Comparison of ENCODE assay signal across 21 cellular contexts in the genomic region with DNA sequence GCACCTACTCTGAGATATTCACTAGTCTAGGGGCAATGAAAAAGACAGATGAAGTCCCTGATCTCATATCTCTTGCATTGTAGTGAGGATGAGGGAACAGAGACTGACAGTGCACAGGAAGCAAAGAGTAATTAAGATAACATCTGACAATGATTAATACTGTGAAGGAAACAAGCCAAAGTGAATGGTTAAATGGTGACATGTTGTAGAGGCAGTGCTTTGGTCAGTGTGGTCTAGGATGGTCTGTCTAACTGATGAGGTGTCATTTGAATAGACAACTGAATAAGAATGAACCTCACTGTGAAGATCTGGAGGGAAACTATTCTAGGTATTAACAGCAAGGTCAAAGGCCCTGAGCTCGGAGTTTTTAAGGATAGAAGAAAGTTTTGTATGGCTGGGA.
DNase-seq lines count a peak whose midpoint lies in the region; ATAC-seq and TF ChIP-seq lines count a peak whose summit lies in the region.
"Had no signal": no experiment of that assay in that cellular context is flagged by ENCODE, and none has a peak within 500 bp of the region (broad histone marks: within the 10 kb centered on the region; RNA-seq: fewer than 3 reads in every experiment).

No MANE protein-coding gene starts in this region.

- ATAC-seq in GM21423 (IDR thresholded peaks at IDR 0.05; ENCODE audit: unreplicated experiment) (peak; percentile 57), HG03432 (IDR thresholded peaks at IDR 0.05; ENCODE audit: unreplicated experiment) (peak; percentile 57)
- ATAC-seq: activated CD8-positive, alpha-beta T cell treated with anti-CD3 and anti-CD28 coated beads, Interleukin-2, amount 10 ng/mL, durations not matched to agents 7 days and 5 days; heart right ventricle had no signal

- no TSS peak for BruUV-seq in Caco-2 (replicated peaks; lab: Mats Ljungman, UMichigan)

- 85 to 100% methylated on average over 1 of the region's 1 CpG for WGBS in endodermal cell (ENCODE audit: insufficient coverage in 1 of 2, insufficient read length in 1 of 2), 2 experiments

- H3K4me3 Mint-ChIP-seq in endodermal cell, result no peak overlapping the region
- H3K4me3 Mint-ChIP-seq in Caco-2 (ENCODE audit: unreplicated experiment), result no peak overlapping the region
- H3K4me3 Mint-ChIP-seq: activated CD8-positive, alpha-beta T cell treated with anti-CD3 and anti-CD28 coated beads, Interleukin-2, amount 10 ng/mL, durations not matched to agents 7 days and 5 days; activated naive CD8-positive, alpha-beta T cell treated with anti-CD3 and anti-CD28 coated beads for 36 hours; CD8-positive, alpha-beta memory T cell; nephron had no signal

- H3K4me1 Mint-ChIP-seq in endodermal cell (peaks cover 6% of the 10 kb centered on the region), Caco-2 (ENCODE audit: low read depth, unreplicated experiment) (no peaks in the 10 kb centered on the region)
- H3K4me1 Mint-ChIP-seq: activated naive CD8-positive, alpha-beta T cell treated with anti-CD3 and anti-CD28 coated beads for 36 hours; CD8-positive, alpha-beta memory T cell; nephron had no signal

- no peaks in the 10 kb centered on the region for H3K36me3 ChIP-seq in endodermal cell (ENCODE audit: control insufficient read depth, insufficient read depth, low read length)
- no peaks in the 10 kb centered on the region for H3K36me3 ChIP-seq in Caco-2 (ENCODE audit: control insufficient read depth, insufficient read depth, low read length)
- H3K36me3 ChIP-seq: heart right ventricle, prostate gland, WERI-Rb-1 had no signal

- peaks cover 6% of the 10 kb centered on the region for H3K9me3 ChIP-seq in endodermal cell (ENCODE audit: control insufficient read depth, low read length)
- no peaks in the 10 kb centered on the region for H3K9me3 ChIP-seq in Caco-2
- H3K9me3 ChIP-seq: prostate gland, testis had no signal

- intact Hi-C loops in Caco-2 (cut with micrococcal nuclease; ENCODE audit: unreplicated experiment), result no loop called here

- no peak for TF ChIP-seq CTCF in fibroblast of villous mesenchyme (IDR thresholded peaks at IDR 0.05; ENCODE audit: insufficient read depth, low read depth, low read length)
- no peak for TF ChIP-seq CTCF in endodermal cell (conservative IDR thresholded peaks at IDR 0.05)
- no peak for TF ChIP-seq CTCF in Caco-2 (IDR thresholded peaks at IDR 0.05; ENCODE audit: insufficient read depth in 1 of 2, low read depth in 1 of 2, low read length in 1 of 2, severe bottlenecking in 1 of 2, unreplicated experiment in 1 of 2)

- H3K4me1 ChIP-seq in endodermal cell (ENCODE audit: control insufficient read depth, insufficient read depth, low read length), result peaks cover 11% of the 10 kb centered on the region
- no peaks in the 10 kb centered on the region for H3K4me1 ChIP-seq in Caco-2
- H3K4me1 ChIP-seq: heart right ventricle, prostate gland, testis had no signal

- peak; percentile 3 for DNase-seq in GM04504 (ENCODE audit: low read depth)
- peak; percentile 37 for DNase-seq in fibroblast of villous mesenchyme (ENCODE audit: low read depth)
- no peak for DNase-seq in endodermal cell
- no peak for DNase-seq in NCI-H2227 (lab: John Stamatoyannopoulos, UW; ENCODE audit: unreplicated experiment)
- no peak for DNase-seq in COLO668 (lab: John Stamatoyannopoulos, UW; ENCODE audit: unreplicated experiment)
- DNase-seq in Caco-2, result no peak
- DNase-seq: activated CD8-positive, alpha-beta T cell treated with anti-CD3 and anti-CD28 coated beads, Interleukin-2, amount 10 ng/mL, durations not matched to agents 7 days and 5 days; activated naive CD8-positive, alpha-beta T cell treated with anti-CD3 and anti-CD28 coated beads for 36 hours; activated T-cell treated with anti-CD3 and anti-CD28 coated beads, Interleukin-2, amount 50 U/mL, for 48 hours; CD8-positive, alpha-beta memory T cell; heart right ventricle; mesendoderm; NCI-H1436; NCI-H2227 treated with DMSO at 0.1 percent for 48 hours; NK-92 treated with Interleukin-12 subunit alpha and Interleukin-12 subunit beta, amount 100 ng/mL, for 24 hours; testis; WERI-Rb-1 had no signal

- no peaks in the 10 kb centered on the region for H3K9me3 Mint-ChIP-seq in endodermal cell
- H3K9me3 Mint-ChIP-seq in Caco-2 (ENCODE audit: unreplicated experiment), result no peaks in the 10 kb centered on the region
- H3K9me3 Mint-ChIP-seq: activated naive CD8-positive, alpha-beta T cell treated with anti-CD3 and anti-CD28 coated beads for 36 hours; nephron had no signal

- POLR2A ChIA-PET in Caco-2 (lab: Charles Lee), result no interaction called here

- no peaks in the 10 kb centered on the region for H3K27me3 Mint-ChIP-seq in endodermal cell (ENCODE audit: insufficient read depth)
- peaks cover 4% of the 10 kb centered on the region for H3K27me3 Mint-ChIP-seq in Caco-2 (ENCODE audit: insufficient read depth, unreplicated experiment)
- H3K27me3 Mint-ChIP-seq: activated naive CD8-positive, alpha-beta T cell treated with anti-CD3 and anti-CD28 coated beads for 36 hours; CD8-positive, alpha-beta memory T cell had no signal

- H3K4me3 ChIP-seq in fibroblast of villous mesenchyme (ENCODE audit: low read depth, low read length) (no peak overlapping the region), endodermal cell (ENCODE audit: low read length) (no peak overlapping the region), Caco-2 (ENCODE audit: low read depth, low read length) (no peak overlapping the region)
- H3K4me3 ChIP-seq: heart right ventricle, prostate gland, testis had no signal

- H3K27me3 ChIP-seq in endodermal cell (ENCODE audit: control insufficient read depth, insufficient read depth, low read length, poor library complexity, severe bottlenecking) (no peaks in the 10 kb centered on the region), Caco-2 (replicated peaks; ENCODE audit: control insufficient read depth, insufficient read depth, low read length) (no peaks in the 10 kb centered on the region)
- H3K27me3 ChIP-seq: heart right ventricle, testis had no signal

- H3K27ac Mint-ChIP-seq in endodermal cell (no peak overlapping the region), Caco-2 (ENCODE audit: unreplicated experiment) (no peak overlapping the region)
- H3K27ac Mint-ChIP-seq: activated CD8-positive, alpha-beta T cell treated with anti-CD3 and anti-CD28 coated beads, Interleukin-2, amount 10 ng/mL, durations not matched to agents 7 days and 5 days; activated naive CD8-positive, alpha-beta T cell treated with anti-CD3 and anti-CD28 coated beads for 36 hours; CD8-positive, alpha-beta memory T cell; nephron had no signal

- no peak overlapping the region for H3K27ac ChIP-seq in endodermal cell (ENCODE audit: low read depth, low read length)
- H3K27ac ChIP-seq: heart right ventricle, prostate gland, testis, WERI-Rb-1 had no signal

- H3K9ac ChIP-seq in endodermal cell (ENCODE audit: extremely low read depth, low read length, poor library complexity, severe bottlenecking), result no peak overlapping the region

- H3K36me3 Mint-ChIP-seq in endodermal cell (ENCODE audit: low read depth) (no peaks in the 10 kb centered on the region), Caco-2 (ENCODE audit: insufficient read depth, unreplicated experiment) (no peaks in the 10 kb centered on the region)
- H3K36me3 Mint-ChIP-seq: activated naive CD8-positive, alpha-beta T cell treated with anti-CD3 and anti-CD28 coated beads for 36 hours; CD8-positive, alpha-beta memory T cell had no signal

- CTCF ChIA-PET in Caco-2 (lab: Charles Lee), result no interaction called here

Comparison
In these comparisons a context has a peak if more than half of its experiments do, and no peak if none do; other contexts are left out.
1. DNase-seq: peak in GM04504 (single experiment) and fibroblast of villous mesenchyme (single experiment); none in endodermal cell (single experiment), NCI-H2227 (single experiment), COLO668 (single experiment) and Caco-2 (0 of 2).